15 cellular contexts compared by ENCODE assay signal in the genomic region with DNA sequence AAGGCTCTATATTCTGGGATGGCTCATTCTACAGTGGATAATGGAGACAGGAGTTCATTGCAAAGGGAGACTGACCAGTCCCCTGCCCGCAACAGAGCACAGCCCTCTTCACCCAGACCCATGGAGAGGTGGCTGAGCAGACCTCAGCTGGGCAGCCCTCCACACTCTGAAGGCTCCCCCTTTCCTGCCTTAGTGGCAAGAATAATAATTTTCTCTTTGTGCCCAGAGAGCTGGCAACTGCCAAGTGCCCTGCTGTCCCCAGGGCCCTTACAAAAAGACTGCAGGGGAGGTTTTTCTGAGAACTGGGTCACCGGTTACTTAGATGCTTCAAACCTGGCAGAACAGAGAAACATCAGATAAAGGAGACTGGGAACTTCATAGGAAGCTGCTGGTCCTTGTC.
"Had no signal": no experiment of that assay in that cellular context is flagged by ENCODE, and none has a peak within 500 bp of the region (broad histone marks: within the 10 kb centered on the region; RNA-seq: fewer than 3 reads in every experiment).

No MANE protein-coding gene starts in this region.

- DNase-seq: activated B cell treated with CpG ODN at 0.5 μM for 24 hours; activated CD4-positive, alpha-beta memory T cell treated with anti-CD3 and anti-CD28 coated beads for 36 hours; activated CD4-positive, alpha-beta T cell treated with anti-CD3 and anti-CD28 coated beads for 4 hours; activated gamma-delta T cell treated with Interleukin-2 at 50 U/mL for 16 hours; activated T-cell treated with anti-CD3 and anti-CD28 coated beads for 4 hours; body of pancreas; foreskin melanocyte; left ventricle myocardium inferior; naive thymus-derived CD4-positive, alpha-beta T cell; ovary; sigmoid colon; stimulated activated CD4-positive, alpha-beta T cell treated with anti-CD3 and anti-CD28 coated beads, Interleukin-4, amount 100 ng/mL, for 4 hours; upper lobe of left lung had no signal

- ATAC-seq: activated naive CD4-positive, alpha-beta T cell treated with anti-CD3 and anti-CD28 coated beads, Interleukin-2, amount 50 U/mL, for 72 hours; body of pancreas; naive thymus-derived CD4-positive, alpha-beta T cell; stimulated activated memory B cell treated with anti-CD40 and anti-IgM and Interleukin-4, amounts not matched to agents 10 μg/mL and 1 μg/mL and 100 μg/mL, for 72 hours had no signal
